In the genomic region with DNA sequence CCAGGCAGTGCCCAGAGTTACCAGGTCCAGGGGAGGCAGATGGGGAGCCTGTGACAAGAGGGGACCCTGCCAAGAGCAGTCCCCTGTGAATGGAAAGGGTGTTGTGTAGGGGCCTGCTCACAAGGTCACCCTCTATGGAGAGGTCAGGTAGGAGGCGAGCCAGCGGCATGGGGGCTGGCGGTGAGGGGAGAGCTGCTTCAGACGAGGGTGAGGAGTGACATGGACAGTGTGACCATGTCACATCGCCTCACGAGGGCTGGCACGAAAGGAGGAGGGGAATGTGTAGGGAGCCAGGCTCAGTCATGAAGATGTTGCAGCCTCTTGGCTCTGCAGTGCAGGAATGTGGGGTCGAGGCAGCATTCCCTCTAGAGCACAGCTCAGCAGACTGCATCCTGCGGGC, we compare ENCODE assay signal across 22 cellular contexts. TPM values are rescaled to one million over a fixed set of nuclear protein-coding genes. Genes with fewer than 3 reads are reported as not detected.
"Had no signal": no experiment of that assay in that cellular context is flagged by ENCODE, and none has a peak within 500 bp of the region (broad histone marks: within the 10 kb centered on the region; RNA-seq: fewer than 3 reads in every experiment).

No MANE protein-coding gene starts in this region.

- DNase-seq: activated CD4-positive, alpha-beta T cell treated with anti-CD3 and anti-CD28 coated beads for 1 hour; activated CD4-positive, alpha-beta T cell treated with anti-CD3 and anti-CD28 coated beads, Interleukin-2, amount 10 ng/mL, durations not matched to agents 24 days and 14 days; activated CD4-positive, alpha-beta T cell treated with anti-CD3 and anti-CD28 coated beads, Interleukin-2, amount 50 U/mL, for 48 hours; activated CD8-positive, alpha-beta memory T cell treated with anti-CD3 and anti-CD28 coated beads, Interleukin-2, amount 10 ng/mL, durations not matched to agents 7 days and 5 days; activated effector memory CD4-positive, alpha-beta T cell treated with Interleukin-2 at 50 U/mL for 16 hours; activated naive CD4-positive, alpha-beta T cell treated with Interleukin-2 at 50 U/mL for 16 hours; activated naive CD8-positive, alpha-beta T cell treated with anti-CD3 and anti-CD28 coated beads, Interleukin-2, amount 50 U/mL, for 24 hours; activated T-cell treated with anti-CD3 and anti-CD28 coated beads, Interleukin-2, amount 50 U/mL, for 24 hours; amniotic stem cell; cerebellar nuclear complex; KG1; NCI-H1092; NCI-H1417 treated with DMSO at 0.1 percent for 48 hours; NCI-H1694; NCI-H2029; NCI-H345; NCI-H510A treated with DMSO at 0.1 percent for 48 hours; Peyer's patch; SHP77 treated with DMSO at 0.1 percent for 48 hours had no signal

- H3K4me3 ChIP-seq: Peyer's patch had no signal

- H3K9me3 ChIP-seq: Peyer's patch had no signal

- H3K27me3 ChIP-seq: Peyer's patch had no signal

- H3K36me3 ChIP-seq: Peyer's patch had no signal

- H3K27ac ChIP-seq: Peyer's patch, RWPE1 had no signal

- ATAC-seq: activated CD8-positive, alpha-beta memory T cell treated with anti-CD3 and anti-CD28 coated beads, Interleukin-2, amount 10 ng/mL, durations not matched to agents 7 days and 5 days; activated naive CD4-positive, alpha-beta T cell treated with anti-CD3 and anti-CD28 coated beads, Interleukin-2, amount 50 U/mL, for 72 hours; activated naive CD8-positive, alpha-beta T cell treated with anti-CD3 and anti-CD28 coated beads, Interleukin-2, amount 50 U/mL, for 24 hours had no signal

- H3K4me1 ChIP-seq: Peyer's patch had no signal

RNA-seq across cellular contexts. Expression of a gene that starts 29.6 kb away (rescaled TPM):
- total RNA-seq: activated CD4-positive, alpha-beta T cell treated with anti-CD3 and anti-CD28 coated beads, Interleukin-2, amount 10 ng/mL, durations not matched to agents 24 days and 14 days; activated naive CD4-positive, alpha-beta T cell treated with anti-CD3 and anti-CD28 coated beads, Interleukin-2, amount 50 U/mL, for 72 hours; activated T-helper 1 cell treated with anti-CD3 and anti-CD28 coated beads, Interleukin-12 subunit alpha, Interleukin-12 subunit beta, Interleukin-2, Interleukin-4 antibody, amounts not matched to agents 30 ng/mL and 10 ng/mL and 1 ng/mL, durations not matched to agents 14 hours and 24 hours and 36 hours had no signal
